In genomic region chr9:134130503-134131375, GRCh38 we compare ENCODE assay signal across 11 cellular contexts. TPM values are rescaled to one million over a fixed set of nuclear protein-coding genes. Genes with fewer than 3 reads are reported as not detected.
A peak's percentile ranks its signal among the peaks of the same experiment; 100 is the strongest.
DNase-seq lines count a peak whose midpoint lies in the region; ATAC-seq and TF ChIP-seq lines count a peak whose summit lies in the region.
"Had no signal": no experiment of that assay in that cellular context is flagged by ENCODE, and none has a peak within 500 bp of the region (broad histone marks: within the 10 kb centered on the region; RNA-seq: fewer than 3 reads in every experiment).

No MANE protein-coding gene starts in this region.

- H3K4me3 ChIP-seq in GM23338 (peak overlapping the region; percentile 4; the same call in 1 of the 2 replicates), right cardiac atrium (ENCODE audit: low read length) (no peak overlapping the region), suprapubic skin (no peak overlapping the region)

- ATAC-seq in GM23338: peak; percentile 55
- peak; percentile 44 to 55 for ATAC-seq in right cardiac atrium
- no peak for ATAC-seq in HG02981 (IDR thresholded peaks at IDR 0.05; ENCODE audit: unreplicated experiment)

- no peaks in the 10 kb centered on the region for H3K79me2 ChIP-seq in GM23338 (replicated peaks; ENCODE audit: insufficient read depth)

- H3K36me3 Mint-ChIP-seq in GM23338 (ENCODE audit: low read depth): no peaks in the 10 kb centered on the region

- intact Hi-C loops in right cardiac atrium (cut with DNase I): no loop called here

- H3K9me3 ChIP-seq in right cardiac atrium (ENCODE audit: control insufficient read depth, low read length): no peaks in the 10 kb centered on the region
- H3K9me3 ChIP-seq in suprapubic skin: no peaks in the 10 kb centered on the region

- H3K9me3 Mint-ChIP-seq in GM23338: no peaks in the 10 kb centered on the region

- no peak overlapping the region for H3K4me3 Mint-ChIP-seq in GM23338

- H3K36me3 ChIP-seq in GM23338 (ENCODE audit: insufficient read depth) (no peaks in the 10 kb centered on the region), suprapubic skin (no peaks in the 10 kb centered on the region)

- peaks cover 26% of the 10 kb centered on the region for H3K4me1 ChIP-seq in GM23338 (ENCODE audit: insufficient read depth)
- no peaks in the 10 kb centered on the region for H3K4me1 ChIP-seq in right cardiac atrium (ENCODE audit: control insufficient read depth, insufficient read depth, low read length)
- H3K4me1 ChIP-seq in suprapubic skin: peaks cover 24% of the 10 kb centered on the region

- H3K27ac ChIP-seq in GM23338 (ENCODE audit: low read depth) (peak overlapping the region; percentile 83), right cardiac atrium (ENCODE audit: low read length) (peak overlapping the region; percentile 44), suprapubic skin (no peak overlapping the region)

- no peaks in the 10 kb centered on the region for H4K20me1 ChIP-seq in GM23338 (replicated peaks; ENCODE audit: insufficient read depth)

- WGBS in right cardiac atrium: 48% methylated on average over 23 of the region's 23 CpGs
- WGBS in suprapubic skin: 51% methylated on average over 17 of the region's 23 CpGs

- TF ChIP-seq EP300 in suprapubic skin (IDR thresholded peaks at IDR 0.05): no peak

- H3K27me3 ChIP-seq in GM23338 (ENCODE audit: insufficient read depth) (no peaks in the 10 kb centered on the region), right cardiac atrium (ENCODE audit: control insufficient read depth, insufficient read depth) (no peaks in the 10 kb centered on the region), suprapubic skin (no peaks in the 10 kb centered on the region)

- no peaks in the 10 kb centered on the region for H3K9me2 ChIP-seq in GM23338 (ENCODE audit: insufficient read depth)

- H3F3A ChIP-seq in GM23338 (replicated peaks; ENCODE audit: low read depth): no peaks in the 10 kb centered on the region

- H3K27me3 Mint-ChIP-seq in GM23338 (ENCODE audit: insufficient read depth, low read depth, poor library complexity): peaks cover 15% of the 10 kb centered on the region

- TF ChIP-seq CTCF in GM23338 (conservative IDR thresholded peaks at IDR 0.05; ENCODE audit: low read depth in 2 of 2): no peak
- no peak for TF ChIP-seq CTCF in suprapubic skin (IDR thresholded peaks at IDR 0.05)

- TF ChIP-seq POLR2A in suprapubic skin (IDR thresholded peaks at IDR 0.05): no peak

- H3K4me1 Mint-ChIP-seq in GM23338: peaks cover 34% of the 10 kb centered on the region

- DNase-seq in GM23338 (ENCODE audit: low spot score) (peak; percentile 93), SHP77 treated with DMSO at 0.1 percent for 48 hours (lab: John Stamatoyannopoulos, UW) (peak; percentile 49), right cardiac atrium (peak; percentile 60 to 85 (median 79)), renal cortical epithelial cell (ENCODE audit: low read depth) (peak; percentile 49), nucleus accumbens (lab: John Stamatoyannopoulos, UW) (no peak), EL (no peak), suprapubic skin (ENCODE audit: low spot score in 2 of 2) (no peak)
- DNase-seq: activated CD4-positive, alpha-beta T cell treated with anti-CD3 and anti-CD28 coated beads for 1 hour; NCI-H1417 treated with DMSO at 0.1 percent for 48 hours; stimulated activated naive CD4-positive, alpha-beta T cell treated with Interleukin-2 at 50 U/mL for 16 hours had no signal

- H2AFZ ChIP-seq in GM23338: no peak overlapping the region

- peak overlapping the region; percentile 90 for H3K27ac Mint-ChIP-seq in GM23338

- no peak overlapping the region for H3K4me2 ChIP-seq in GM23338

TF ChIP-seq in GM23338, 12 proteins besides CTCF, POLR2A, EP300 and RAD21 (continues in another document):
- TF ChIP-seq EZH2phosphoT487 (IDR thresholded peaks at IDR 0.05; ENCODE audit: unreplicated experiment): no peak
- no peak for TF ChIP-seq ZNF331 (CRISPR knock-in tag; IDR thresholded peaks at IDR 0.05; ENCODE audit: low read depth)
- no peak for TF ChIP-seq POLR2AphosphoS5 (IDR thresholded peaks at IDR 0.05; ENCODE audit: low read depth)
- TF ChIP-seq, protein P1, sequence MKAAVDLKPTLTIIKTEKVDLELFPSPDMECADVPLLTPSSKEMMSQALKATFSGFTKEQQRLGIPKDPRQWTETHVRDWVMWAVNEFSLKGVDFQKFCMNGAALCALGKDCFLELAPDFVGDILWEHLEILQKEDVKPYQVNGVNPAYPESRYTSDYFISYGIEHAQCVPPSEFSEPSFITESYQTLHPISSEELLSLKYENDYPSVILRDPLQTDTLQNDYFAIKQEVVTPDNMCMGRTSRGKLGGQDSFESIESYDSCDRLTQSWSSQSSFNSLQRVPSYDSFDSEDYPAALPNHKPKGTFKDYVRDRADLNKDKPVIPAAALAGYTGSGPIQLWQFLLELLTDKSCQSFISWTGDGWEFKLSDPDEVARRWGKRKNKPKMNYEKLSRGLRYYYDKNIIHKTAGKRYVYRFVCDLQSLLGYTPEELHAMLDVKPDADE (IDR thresholded peaks at IDR 0.05): no peak
- TF ChIP-seq STAT1 (IDR thresholded peaks at IDR 0.05; ENCODE audit: unreplicated experiment): no peak
- no peak for TF ChIP-seq EZH2 (IDR thresholded peaks at IDR 0.05; ENCODE audit: low read depth, unreplicated experiment)
- no peak for TF ChIP-seq JUNB (IDR thresholded peaks at IDR 0.05; ENCODE audit: unreplicated experiment)
- no peak for TF ChIP-seq REST (IDR thresholded peaks at IDR 0.05; ENCODE audit: unreplicated experiment)

RNA-seq across cellular contexts. Expression of gene WDR5, which starts 5.1 kb away (rescaled TPM):
- total RNA-seq in GM23338 (2014; rRNA removed; shearing (Covaris generic)): 47.7 and 56.6 TPM in 2 replicates
- polyA plus RNA-seq in GM23338 (2016; fragmentation: Nextera tagmentation; extraction: Ambion mirVana): 37.0 and 38.1 TPM in 2 replicates
- 10 to 100 TPM; 15.4 to 18.3 (median 17.7) TPM for total RNA-seq in right cardiac atrium
- 13.3 TPM for polyA plus RNA-seq in right cardiac atrium
- total RNA-seq in renal cortical epithelial cell: 18.4 and 23.1 TPM in 2 replicates
- total RNA-seq in suprapubic skin: 10 to 100 TPM; 21.7 to 37.8 (median 26.5) TPM

RNA-seq across cellular contexts. Expression of gene RNU6ATAC, which starts 33.6 kb away (rescaled TPM):
- not detected in 2 replicates for total RNA-seq in GM23338 (2014; rRNA removed; shearing (Covaris generic))
- polyA plus RNA-seq in GM23338 (2016; fragmentation: Nextera tagmentation; extraction: Ambion mirVana) (not detected in 2 replicates), right cardiac atrium (not detected)
- total RNA-seq in right cardiac atrium (100 to 1,000 TPM; 146 to 251 (median 243) TPM), renal cortical epithelial cell (not detected in 2 replicates), suprapubic skin (not detected)

Comparison
In these comparisons a context has a peak if more than half of its experiments do, and no peak if none do; other contexts are left out.
1. DNase-seq: peak in GM23338 (single experiment), SHP77 treated with DMSO at 0.1 percent for 48 hours (single experiment), right cardiac atrium (3 of 3) and renal cortical epithelial cell (single experiment); none in nucleus accumbens (0 of 56), EL (single experiment) and suprapubic skin (0 of 2).
2. RNA of gene RNU6ATAC, which starts 33.6 kb away (total RNA-seq): 146 to 251 TPM in right cardiac atrium; not detected in GM23338, not detected in renal cortical epithelial cell and not detected in suprapubic skin; every median in the first group is over 100 times any median in the second.